Comparison of ENCODE assay signal across 1 cellular context in genomic region chr6:150006961-150007464, GRCh38.
TF ChIP-seq lines count a peak whose summit lies in the region.

No MANE protein-coding gene starts in this region.

TF ChIP-seq in IMR-90, 13 proteins besides CTCF, POLR2A, EP300 and RAD21 (continued from another document):
- no peak for TF ChIP-seq ELK1 (IDR thresholded peaks at IDR 0.05; ENCODE audit: borderline replicate concordance, low read depth, low read length)
- no peak for TF ChIP-seq CHD1 (IDR thresholded peaks at IDR 0.05; ENCODE audit: low read depth, low read length)
- no peak for TF ChIP-seq FOS (IDR thresholded peaks at IDR 0.05; ENCODE audit: low read depth, low read length)
- TF ChIP-seq NFE2L2 (IDR thresholded peaks at IDR 0.05; ENCODE audit: low read depth, low read length) = no peak
- no peak for TF ChIP-seq BHLHE40 (IDR thresholded peaks at IDR 0.05; ENCODE audit: low read depth, low read length)
- TF ChIP-seq MXI1 (IDR thresholded peaks at IDR 0.05; ENCODE audit: borderline replicate concordance, low read depth, low read length) = no peak
- no peak for TF ChIP-seq MAFK (IDR thresholded peaks at IDR 0.05; ENCODE audit: low read depth, low read length)
- TF ChIP-seq USF2 (IDR thresholded peaks at IDR 0.05; ENCODE audit: low read depth, low read length) = no peak
